34 cellular contexts compared by ENCODE assay signal in the genomic region with DNA sequence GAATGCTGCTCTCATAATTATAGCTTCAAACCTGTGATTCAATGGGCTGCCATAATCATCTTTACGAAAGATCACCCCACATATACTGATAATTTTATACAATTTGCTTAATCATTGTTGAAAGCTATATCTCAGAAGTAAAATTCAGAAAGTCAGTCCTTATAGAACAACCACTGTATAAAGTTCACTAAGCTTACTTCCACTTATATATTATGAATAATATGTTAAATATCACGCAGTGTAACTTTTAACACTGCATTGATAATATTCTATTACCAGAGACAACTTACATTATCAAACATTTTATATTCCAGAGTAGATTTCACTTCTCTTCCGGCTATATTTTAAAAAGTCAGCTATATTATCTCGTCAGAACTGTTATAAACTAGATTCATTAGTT.
"Had no signal": no experiment of that assay in that cellular context is flagged by ENCODE, and none has a peak within 500 bp of the region (broad histone marks: within the 10 kb centered on the region; RNA-seq: fewer than 3 reads in every experiment).

No MANE protein-coding gene starts in this region.

- H3K9ac ChIP-seq: KMS-11 had no signal

- H3K27me3 ChIP-seq: MG63 had no signal

- H3K4me2 ChIP-seq: KMS-11 had no signal

- DNase-seq: Kasumi-1, MG63, MM.1S, NCI-H1048, NCI-H1092, NCI-H1092 treated with DMSO at 0.1 percent for 48 hours, NCI-H1105, NCI-H1105 treated with DMSO at 0.1 percent for 48 hours, NCI-H1417 treated with DMSO at 0.1 percent for 48 hours, NCI-H1436, NCI-H1436 treated with DMSO at 0.1 percent for 48 hours, NCI-H146, NCI-H1694, NCI-H1694 treated with DMSO at 0.1 percent for 48 hours, NCI-H187, NCI-H187 treated with DMSO at 0.1 percent for 48 hours, NCI-H1930, NCI-H2029, NCI-H2029 treated with DMSO at 0.1 percent for 48 hours, NCI-H2081, NCI-H2081 treated with DMSO at 0.1 percent for 48 hours, NCI-H2107, NCI-H2171, NCI-H2171 treated with DMSO at 0.1 percent for 48 hours, NCI-H2227 treated with DMSO at 0.1 percent for 48 hours, NCI-H226, NCI-H345, NCI-H446, NCI-H446 treated with DMSO at 0.1 percent for 48 hours, NCI-H510A, NCI-H510A treated with DMSO at 0.1 percent for 48 hours, NCI-H524, NCI-H524 treated with DMSO at 0.1 percent for 48 hours had no signal

- H3K27ac ChIP-seq: KMS-11 had no signal

- H3K36me3 ChIP-seq: MG63 had no signal

- H3K4me3 ChIP-seq: MG63 had no signal

- H3K9me3 ChIP-seq: MG63 had no signal
